In the genomic region with DNA sequence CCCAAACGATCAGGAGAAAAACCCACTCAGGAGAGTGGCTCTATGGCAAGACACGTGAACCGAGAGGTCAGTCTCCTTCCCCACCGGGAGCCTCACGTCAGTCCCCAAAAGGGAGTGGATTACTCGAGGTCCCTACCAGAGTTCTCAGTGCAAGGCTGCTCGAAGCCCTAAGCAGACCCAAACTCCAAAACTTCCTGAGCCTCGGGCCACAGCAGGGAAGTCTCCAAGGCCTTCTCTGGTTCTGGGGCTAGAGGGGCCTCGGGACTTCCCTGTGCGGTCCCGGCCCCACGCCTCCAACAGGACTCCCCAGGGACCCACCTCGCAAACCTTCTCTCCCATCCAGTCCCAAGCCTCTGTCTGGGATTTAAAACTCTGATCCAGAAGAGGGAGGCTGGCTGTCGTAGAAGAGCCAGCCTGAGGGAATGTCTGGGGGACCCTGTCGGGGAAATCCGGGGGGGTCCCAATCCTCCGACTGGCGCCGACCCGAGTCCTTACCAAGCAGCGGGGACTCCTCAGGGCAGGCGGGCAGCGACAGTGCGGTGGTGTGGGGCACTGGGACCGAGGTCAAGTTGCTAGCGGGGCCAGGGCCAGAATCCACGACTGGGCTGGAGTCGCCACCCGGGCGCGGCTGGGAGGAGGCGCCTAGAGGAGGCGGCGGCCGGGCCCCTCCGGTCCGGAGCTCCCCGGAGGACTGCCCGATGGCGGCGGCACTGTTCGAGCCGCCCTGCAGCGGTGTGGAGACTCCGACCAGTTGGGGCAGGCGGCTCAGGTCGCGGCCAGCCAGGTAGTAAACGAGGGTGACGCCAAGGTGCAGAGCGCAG, we compare ENCODE assay signal across 7 cellular contexts. TPM values are rescaled to one million over a fixed set of nuclear protein-coding genes. Genes with fewer than 3 reads are reported as not detected.
A peak's percentile ranks its signal among the peaks of the same experiment; 100 is the strongest.
DNase-seq lines count a peak whose midpoint lies in the region; ATAC-seq and TF ChIP-seq lines count a peak whose summit lies in the region.

No MANE protein-coding gene starts in this region.

- peaks cover 62% of the 10 kb centered on the region for H3K4me1 ChIP-seq in lower lobe of right lung
- H3K4me1 ChIP-seq in transverse colon = peaks cover 30 to 57% (median 50%) of the 10 kb centered on the region in 4 donors

- H3K27me3 ChIP-seq in lower lobe of right lung (ENCODE audit: low read depth) (no peaks in the 10 kb centered on the region), transverse colon (no peaks in the 10 kb centered on the region)

- intact Hi-C loops in lower lobe of right lung (cut with DNase I) = no loop called here
- intact Hi-C loops in transverse colon (cut with DNase I; ENCODE audit: low total_unique reads) = loop anchor here (5.0 kb wide), 1 partner anchor 89 kb away; a partner anchor contains a TSS

- H3K36me3 ChIP-seq in lower lobe of right lung (no peaks in the 10 kb centered on the region), transverse colon (no peaks in the 10 kb centered on the region)

- ATAC-seq in GM18907 (IDR thresholded peaks at IDR 0.05; ENCODE audit: unreplicated experiment) (peak; percentile 4), HG02840 (IDR thresholded peaks at IDR 0.05; ENCODE audit: low FRiP score, unreplicated experiment) (peak; percentile 10), lower lobe of right lung (peak; percentile 31 to 60)

- H3K27ac ChIP-seq in caudate nucleus (ENCODE audit: low read depth, low read length) (peak overlapping the region; percentile 86), lower lobe of right lung (peak overlapping the region; percentile 97), transverse colon (peak overlapping the region; percentile 93 to 97 (median 96))

- H3K9me3 ChIP-seq in lower lobe of right lung (no peaks in the 10 kb centered on the region), transverse colon (no peaks in the 10 kb centered on the region)

- H3K4me3 ChIP-seq in lower lobe of right lung (peak overlapping the region; percentile 86), transverse colon (peak overlapping the region; percentile 38 to 84 (median 72))

- no peak for TF ChIP-seq POLR2A in transverse colon (IDR thresholded peaks at IDR 0.05)

- DNase-seq in caudate nucleus (lab: John Stamatoyannopoulos, UW) (peak in 5 of 61 donors; percentile 24 to 67 (median 40)), lower lobe of right lung (peak; percentile 77), transverse colon (peak; percentile 63), cerebellum (ENCODE audit: low spot score) (no peak)

- in situ Hi-C loops in transverse colon (cut with MboI; ENCODE audit: low pct_ligation_motif_present in 1 of 4, low pct_unique_long_range_greater_than_20kb in 1 of 4, low sequenced_read_pairs in 3 of 4) = loop anchor here in 1 of 4 donors (5.0 kb wide), 1 partner anchor 89 kb away; a partner anchor contains a TSS

- TF ChIP-seq CTCF in lower lobe of right lung (IDR thresholded peaks at IDR 0.05) (peak; percentile 6), transverse colon (IDR thresholded peaks at IDR 0.05) (no peak)

- WGBS in transverse colon (ENCODE audit: low coverage in 1 of 2), 2 donors = 0 to 1% methylated on average over 1 to 50 of the region's 51 CpGs

- no peak for TF ChIP-seq EP300 in transverse colon (IDR thresholded peaks at IDR 0.05; ENCODE audit: low read depth)

TF ChIP-seq in PFSK-1, 5 proteins besides CTCF, POLR2A, EP300 and RAD21:
- TF ChIP-seq POLR2AphosphoS5 (IDR thresholded peaks at IDR 0.05; ENCODE audit: low read depth, low read length) (no peak), FOXP2 (optimal IDR thresholded peaks at IDR 0.05; ENCODE audit: borderline replicate concordance, extremely low read depth, extremely low read length, insufficient read depth) (peak; percentile 17)
- TF ChIP-seq, protein P1, sequence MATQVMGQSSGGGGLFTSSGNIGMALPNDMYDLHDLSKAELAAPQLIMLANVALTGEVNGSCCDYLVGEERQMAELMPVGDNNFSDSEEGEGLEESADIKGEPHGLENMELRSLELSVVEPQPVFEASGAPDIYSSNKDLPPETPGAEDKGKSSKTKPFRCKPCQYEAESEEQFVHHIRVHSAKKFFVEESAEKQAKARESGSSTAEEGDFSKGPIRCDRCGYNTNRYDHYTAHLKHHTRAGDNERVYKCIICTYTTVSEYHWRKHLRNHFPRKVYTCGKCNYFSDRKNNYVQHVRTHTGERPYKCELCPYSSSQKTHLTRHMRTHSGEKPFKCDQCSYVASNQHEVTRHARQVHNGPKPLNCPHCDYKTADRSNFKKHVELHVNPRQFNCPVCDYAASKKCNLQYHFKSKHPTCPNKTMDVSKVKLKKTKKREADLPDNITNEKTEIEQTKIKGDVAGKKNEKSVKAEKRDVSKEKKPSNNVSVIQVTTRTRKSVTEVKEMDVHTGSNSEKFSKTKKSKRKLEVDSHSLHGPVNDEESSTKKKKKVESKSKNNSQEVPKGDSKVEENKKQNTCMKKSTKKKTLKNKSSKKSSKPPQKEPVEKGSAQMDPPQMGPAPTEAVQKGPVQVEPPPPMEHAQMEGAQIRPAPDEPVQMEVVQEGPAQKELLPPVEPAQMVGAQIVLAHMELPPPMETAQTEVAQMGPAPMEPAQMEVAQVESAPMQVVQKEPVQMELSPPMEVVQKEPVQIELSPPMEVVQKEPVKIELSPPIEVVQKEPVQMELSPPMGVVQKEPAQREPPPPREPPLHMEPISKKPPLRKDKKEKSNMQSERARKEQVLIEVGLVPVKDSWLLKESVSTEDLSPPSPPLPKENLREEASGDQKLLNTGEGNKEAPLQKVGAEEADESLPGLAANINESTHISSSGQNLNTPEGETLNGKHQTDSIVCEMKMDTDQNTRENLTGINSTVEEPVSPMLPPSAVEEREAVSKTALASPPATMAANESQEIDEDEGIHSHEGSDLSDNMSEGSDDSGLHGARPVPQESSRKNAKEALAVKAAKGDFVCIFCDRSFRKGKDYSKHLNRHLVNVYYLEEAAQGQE (IDR thresholded peaks at IDR 0.05; ENCODE audit: insufficient read depth in 1 of 2, low read depth in 2 of 2, low read length in 2 of 2) = no peak

RNA-seq across cellular contexts. Expression of a gene that starts 0.7 kb away (rescaled TPM):
- polyA plus RNA-seq in PFSK-1 (2012; ENCODE audit: insufficient read length, low read depth) = 47.9 TPM
- total RNA-seq in lower lobe of right lung = 72.0 TPM
- 100 to 1,000 TPM in 2 of 4 donors, 10 to 100 TPM in 2; 23.7 to 126 (median 93.7) TPM for total RNA-seq in transverse colon
- total RNA-seq in cerebellum = 2.8 TPM
